8 cellular contexts compared by ENCODE assay signal in the genomic region with DNA sequence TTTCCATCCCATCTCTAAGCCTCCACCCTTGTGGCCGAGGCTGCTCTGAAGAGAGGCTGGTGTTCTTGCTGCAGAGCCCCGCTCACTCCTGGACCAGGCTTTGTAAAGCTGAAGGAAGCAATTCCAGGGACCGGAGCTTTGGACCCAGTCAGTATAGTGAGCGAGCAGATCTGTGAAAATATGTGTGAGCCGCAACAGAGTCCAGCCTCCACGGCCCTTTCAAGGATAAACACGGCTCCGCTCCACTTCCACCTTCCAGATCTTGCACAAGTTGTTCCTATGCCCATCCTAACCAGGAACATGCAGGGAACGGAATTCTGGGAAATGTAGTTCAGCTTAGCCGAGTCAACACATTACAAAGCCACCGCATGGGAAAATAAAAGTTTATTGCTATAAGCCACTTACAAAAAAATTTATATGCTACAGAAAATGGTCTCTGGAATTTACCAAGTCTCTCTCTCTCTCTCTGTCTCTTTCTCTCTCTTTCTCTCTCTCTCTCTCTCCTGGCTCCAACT.
DNase-seq lines count a peak whose midpoint lies in the region; ATAC-seq, FAIRE-seq and TF ChIP-seq lines count a peak whose summit lies in the region.

No MANE protein-coding gene starts in this region.

- TF ChIP-seq CTCF in HepG2 (CRISPR knock-in tag; IDR thresholded peaks at IDR 0.05) (no peak), thoracic aorta (IDR thresholded peaks at IDR 0.05) (no peak), GM13977 (IDR thresholded peaks at IDR 0.05; ENCODE audit: extremely low read depth, insufficient read depth, missing control alignments) (no peak)

- H3K4me1 ChIP-seq in NT2/D1 (ENCODE audit: insufficient read depth, insufficient read length) (no peaks in the 10 kb centered on the region), ectodermal cell (ENCODE audit: control insufficient read depth, insufficient read depth, low read length) (no peaks in the 10 kb centered on the region), HepG2 (ENCODE audit: insufficient read depth, low read length) (no peaks in the 10 kb centered on the region), thoracic aorta (ENCODE audit: control insufficient read depth in 1 of 2, low read depth in 2 of 2) (no peaks in the 10 kb centered on the region)

- ATAC-seq in HepG2 (peak; percentile 88), thoracic aorta (ENCODE audit: insufficient number of reproducible peaks, low FRiP score, low read depth) (peak; percentile 70), HG02798 (IDR thresholded peaks at IDR 0.05; ENCODE audit: poor library complexity, unreplicated experiment) (no peak)
- no peak for ATAC-seq in stimulated activated naive CD8-positive, alpha-beta T cell treated with anti-CD3 and anti-CD28 coated beads, Interleukin-15, amount 100 ng/mL, for 72 hours

- peak overlapping the region; percentile 29 for H3K4me3 ChIP-seq in NT2/D1 (ENCODE audit: insufficient read length, low read depth)
- peak overlapping the region; percentile 19 for H3K4me3 ChIP-seq in ectodermal cell (ENCODE audit: insufficient read depth, low read depth, low read length)
- no peak overlapping the region; a peak in 1 of 6 replicates for H3K4me3 ChIP-seq in HepG2 (replicated peaks in 1 of 3; ENCODE audit: insufficient read depth in 1 of 3, low read depth in 2 of 3, low read length in 3 of 3)
- peak overlapping the region; percentile 68 for H3K4me3 ChIP-seq in thoracic aorta

- TF ChIP-seq RAD21 in HepG2 (CRISPR knock-in tag; IDR thresholded peaks at IDR 0.05), result no peak

- TF ChIP-seq POLR2A in HepG2 (IDR thresholded peaks at IDR 0.05; ENCODE audit: insufficient read depth in 1 of 2, low read depth in 2 of 2, low read length in 2 of 2), result no peak

- peaks cover 26% of the 10 kb centered on the region for H3K27me3 Mint-ChIP-seq in stimulated activated naive CD8-positive, alpha-beta T cell treated with anti-CD3 and anti-CD28 coated beads, Interleukin-15, amount 100 ng/mL, for 72 hours

- CTCF ChIA-PET in HepG2 (lab: Yijun Ruan, JAX; ENCODE audit: low intra/inter-chr PET ratio, low total read pairs), result no interaction called here

- H3K27ac Mint-ChIP-seq in stimulated activated naive CD8-positive, alpha-beta T cell treated with anti-CD3 and anti-CD28 coated beads, Interleukin-15, amount 100 ng/mL, for 72 hours, result no peak overlapping the region

- peak overlapping the region; percentile 42 for H3K9ac ChIP-seq in NT2/D1 (ENCODE audit: insufficient read length, low read depth)
- no peak overlapping the region for H3K9ac ChIP-seq in HepG2 (ENCODE audit: insufficient read depth, low read depth, low read length)

- H4K20me1 ChIP-seq in HepG2 (ENCODE audit: insufficient read depth, low read length), result no peaks in the 10 kb centered on the region

- H2AFZ ChIP-seq in HepG2 (ENCODE audit: low read length), result no peak overlapping the region

- POLR2A ChIA-PET in HepG2 (lab: Yijun Ruan, JAX), result no interaction called here

- H3K9me3 ChIP-seq in NT2/D1 (ENCODE audit: insufficient read depth, low read length), result no peaks in the 10 kb centered on the region
- no peaks in the 10 kb centered on the region for H3K9me3 ChIP-seq in ectodermal cell (ENCODE audit: control insufficient read depth, low read length)
- H3K9me3 ChIP-seq in HepG2 (ENCODE audit: low read length), result no peaks in the 10 kb centered on the region
- no peaks in the 10 kb centered on the region for H3K9me3 ChIP-seq in thoracic aorta

- no peaks in the 10 kb centered on the region for H3K27me3 ChIP-seq in NT2/D1 (ENCODE audit: insufficient read depth, insufficient read length)
- H3K27me3 ChIP-seq in ectodermal cell (ENCODE audit: control insufficient read depth, insufficient read depth, low read length, poor library complexity, severe bottlenecking), result no peaks in the 10 kb centered on the region
- no peaks in the 10 kb centered on the region for H3K27me3 ChIP-seq in HepG2 (ENCODE audit: control insufficient read depth in 1 of 2, insufficient read depth in 2 of 2, low read length in 2 of 2)
- no peaks in the 10 kb centered on the region for H3K27me3 ChIP-seq in thoracic aorta (replicated peaks; ENCODE audit: insufficient read depth)

- H3K27ac ChIP-seq in ectodermal cell (ENCODE audit: insufficient read depth, low read depth, low read length, poor library complexity, severe bottlenecking) (no peak overlapping the region), HepG2 (ENCODE audit: extremely low read length, insufficient read depth, low read length) (no peak overlapping the region), thoracic aorta (peak overlapping the region; percentile 24 to 40)

- in situ Hi-C loops in HepG2 (cut with HindIII; ENCODE audit: extremely low pct_ligation_motif_present, low pct_unique_long_range_greater_than_20kb), result no loop called here
- in situ Hi-C loops in GM13977 (cut with MboI; ENCODE audit: low pct_unique_long_range_greater_than_20kb, low sequenced_read_pairs, unreplicated experiment), result no loop called here

- TF ChIP-seq EP300 in HepG2 (IDR thresholded peaks at IDR 0.05; ENCODE audit: low read depth in 2 of 2, low read length in 2 of 2) (no peak), HepG2 (CRISPR knock-in tag; IDR thresholded peaks at IDR 0.05; ENCODE audit: borderline replicate concordance) (no peak)

- no peak overlapping the region for H3K4me3 Mint-ChIP-seq in stimulated activated naive CD8-positive, alpha-beta T cell treated with anti-CD3 and anti-CD28 coated beads, Interleukin-15, amount 100 ng/mL, for 72 hours

- intact Hi-C loops in HepG2 (cut with micrococcal nuclease; ENCODE audit: unreplicated experiment), result loop anchor here (2.0 kb wide), 1 partner anchor 151 kb away; the partner anchor contains the start of gene ZNF521

- H3K4me1 Mint-ChIP-seq in stimulated activated naive CD8-positive, alpha-beta T cell treated with anti-CD3 and anti-CD28 coated beads, Interleukin-15, amount 100 ng/mL, for 72 hours, result no peaks in the 10 kb centered on the region

- H3K79me2 ChIP-seq in HepG2 (ENCODE audit: insufficient read depth, low read length), result no peaks in the 10 kb centered on the region

- H3K4me2 ChIP-seq in HepG2 (ENCODE audit: low read depth, low read length), result peak overlapping the region; percentile 45

- H3K36me3 ChIP-seq in NT2/D1 (ENCODE audit: insufficient read depth, insufficient read length, low read length) (no peaks in the 10 kb centered on the region), ectodermal cell (ENCODE audit: control insufficient read depth, insufficient read depth, low read length) (no peaks in the 10 kb centered on the region), HepG2 (replicated peaks in 1 of 2; ENCODE audit: control insufficient read depth in 1 of 2, insufficient read depth in 2 of 2, low read length in 2 of 2) (no peaks in the 10 kb centered on the region), thoracic aorta (no peaks in the 10 kb centered on the region)

- no peak for FAIRE-seq in HepG2 (lab: Jason Lieb, UNC)

- WGBS in ectodermal cell, 2 experiments, result 29 to 32% methylated on average over 11 of the region's 11 CpGs
- 0% methylated on average over 6 of the region's 11 CpGs for WGBS in HepG2 (ENCODE audit: low lambda C conversion rate)

- BruUV-seq in HepG2 (replicated peaks; lab: Mats Ljungman, UMichigan), result no TSS peak

- H3K9me3 Mint-ChIP-seq in stimulated activated naive CD8-positive, alpha-beta T cell treated with anti-CD3 and anti-CD28 coated beads, Interleukin-15, amount 100 ng/mL, for 72 hours, result peaks cover 0 to 5% of the 10 kb centered on the region in 2 donors

- DNase-seq in GM03348 (ENCODE audit: low spot score) (peak; percentile 56), NT2/D1 (ENCODE audit: low read depth, low spot score) (no peak), HepG2 (ENCODE audit: low spot score) (peak; percentile 17), thoracic aorta (ENCODE audit: low spot score) (peak; percentile 3), GM13977 (ENCODE audit: low spot score) (no peak)
- DNase-seq in stimulated activated naive CD8-positive, alpha-beta T cell treated with anti-CD3 and anti-CD28 coated beads, Interleukin-15, amount 100 ng/mL, for 72 hours, result no peak

TF ChIP-seq in HepG2, 621 proteins besides CTCF, POLR2A, EP300 and RAD21 (continues in another document):
- TF ChIP-seq CREB1 (IDR thresholded peaks at IDR 0.05) (no peak), CREB1 (CRISPR knock-in tag; IDR thresholded peaks at IDR 0.05) (peak; percentile 19; the same call in 1 of the 2 replicates), ZFP91 (CRISPR knock-in tag; IDR thresholded peaks at IDR 0.05; ENCODE audit: borderline replicate concordance) (no peak), GABPB1 (CRISPR knock-in tag; IDR thresholded peaks at IDR 0.05) (peak; percentile 66; the same call in 1 of the 2 replicates), GATAD1 (CRISPR knock-in tag; IDR thresholded peaks at IDR 0.05) (no peak), ZNF143 (CRISPR knock-in tag; IDR thresholded peaks at IDR 0.05) (peak; percentile 87), PPARG (CRISPR knock-in tag; conservative IDR thresholded peaks at IDR 0.05) (no peak), RBAK (CRISPR knock-in tag; IDR thresholded peaks at IDR 0.05) (no peak), IRF1 (CRISPR knock-in tag; IDR thresholded peaks at IDR 0.05; ENCODE audit: low read depth) (no peak), HCFC1 (IDR thresholded peaks at IDR 0.05; ENCODE audit: low read depth, low read length) (peak; percentile 56; the same call in 1 of the 2 replicates), FOXK1 (CRISPR knock-in tag; IDR thresholded peaks at IDR 0.05; ENCODE audit: borderline replicate concordance, low read depth) (0 out of 2 replicates have a peak, but pooled peaks have one; percentile 39), HOXA5 (CRISPR knock-in tag; IDR thresholded peaks at IDR 0.05) (no peak), CEBPB (IDR thresholded peaks at IDR 0.05; ENCODE audit: borderline replicate concordance, low read depth, low read length) (0 out of 2 replicates have a peak, but pooled peaks have one; percentile 12)

Comparison
In these comparisons a context has a peak if more than half of its experiments do, and no peak if none do; other contexts are left out.
1. DNase-seq: peak in GM03348 (single experiment), HepG2 (single experiment) and thoracic aorta (single experiment); none in NT2/D1 (single experiment), stimulated activated naive CD8-positive, alpha-beta T cell treated with anti-CD3 and anti-CD28 coated beads, Interleukin-15, amount 100 ng/mL, for 72 hours (0 of 2) and GM13977 (single experiment).
2. H3K4me3 ChIP-seq: peak in NT2/D1 (single experiment), ectodermal cell (single experiment) and thoracic aorta (single experiment); none in HepG2 (0 of 3).
3. H3K27ac ChIP-seq: peak in thoracic aorta (2 of 2); none in ectodermal cell (single experiment) and HepG2 (single experiment).
4. ATAC-seq: peak in HepG2 (single experiment) and thoracic aorta (single experiment); none in stimulated activated naive CD8-positive, alpha-beta T cell treated with anti-CD3 and anti-CD28 coated beads, Interleukin-15, amount 100 ng/mL, for 72 hours (single experiment) and HG02798 (single experiment).